8 cellular contexts compared by ENCODE assay signal in the genomic region with DNA sequence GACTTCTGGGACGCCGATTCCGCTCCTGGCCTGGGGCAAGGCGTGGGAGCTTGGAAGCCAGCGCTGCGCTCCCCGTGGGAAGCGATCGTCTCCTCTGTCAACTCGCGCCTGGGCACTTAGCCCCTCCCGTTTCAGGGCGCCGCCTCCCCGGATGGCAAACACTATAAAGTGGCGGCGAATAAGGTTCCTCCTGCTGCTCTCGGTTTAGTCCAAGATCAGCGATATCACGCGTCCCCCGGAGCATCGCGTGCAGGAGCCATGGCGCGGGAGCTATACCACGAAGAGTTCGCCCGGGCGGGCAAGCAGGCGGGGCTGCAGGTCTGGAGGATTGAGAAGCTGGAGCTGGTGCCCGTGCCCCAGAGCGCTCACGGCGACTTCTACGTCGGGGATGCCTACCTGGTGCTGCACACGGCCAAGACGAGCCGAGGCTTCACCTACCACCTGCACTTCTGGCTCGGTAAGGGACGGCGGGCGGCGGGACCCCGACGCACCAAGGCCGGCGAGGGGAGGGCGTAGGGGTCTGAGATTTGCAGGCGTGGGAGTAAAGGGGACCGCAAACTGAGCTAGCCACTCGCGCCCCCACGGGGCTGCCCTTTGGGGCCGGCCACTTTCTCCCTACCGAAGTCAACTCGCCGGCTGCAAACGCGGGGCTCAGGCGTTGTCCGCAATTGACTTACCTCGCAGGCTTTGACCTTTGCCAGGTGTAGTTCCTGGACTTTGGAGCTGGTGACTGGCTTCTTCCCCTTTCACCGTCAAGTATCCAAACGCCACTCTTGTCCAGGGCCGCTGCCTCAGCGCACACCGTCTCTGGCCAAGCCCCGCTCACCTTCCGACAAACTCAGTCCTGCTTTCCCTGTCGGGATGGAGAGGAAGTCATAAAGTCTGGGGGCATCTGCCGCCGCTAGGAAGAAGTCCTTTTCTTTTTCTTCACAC. TPM values are rescaled to one million over a fixed set of nuclear protein-coding genes. Genes with fewer than 3 reads are reported as not detected.
DNase-seq lines count a peak whose midpoint lies in the region; ATAC-seq lines count a peak whose summit lies in the region.

SCIN (plus strand) TSS at position 192 of the 933 bp plus-strand sequence; CDS start at position 259, 67 bp downstream.

- H3K4me3 Mint-ChIP-seq in activated T-helper 2 cell treated with anti-CD3 and anti-CD28 coated beads, Interferon-gamma antibody, Interleukin-2, Interleukin-4, amounts not matched to agents 10 μg/mL and 5 μg/mL and 100 μg/mL, durations not matched to agents 14 hours and 24 hours and 36 hours (ENCODE audit: low read depth) = peak within 1 kb of the TSS; percentile 69

- no peaks in the 10 kb centered on the region for H3K36me3 Mint-ChIP-seq in activated T-helper 2 cell treated with anti-CD3 and anti-CD28 coated beads, Interferon-gamma antibody, Interleukin-2, Interleukin-4, amounts not matched to agents 10 μg/mL and 5 μg/mL and 100 μg/mL, durations not matched to agents 14 hours and 24 hours and 36 hours (ENCODE audit: low read depth)

- ATAC-seq in GM18907 (IDR thresholded peaks at IDR 0.05; ENCODE audit: unreplicated experiment) = peak; percentile 49
- ATAC-seq in GM18519 (IDR thresholded peaks at IDR 0.05; ENCODE audit: low FRiP score, unreplicated experiment) = no peak

- peak; percentile 16 for DNase-seq in AG08396 (ENCODE audit: low spot score)
- peak; percentile 74 for DNase-seq in NCI-H2029 treated with DMSO at 0.1 percent for 48 hours (lab: John Stamatoyannopoulos, UW)
- no peak for DNase-seq in activated T-helper 2 cell treated with anti-CD3 and anti-CD28 coated beads, Interferon-gamma antibody, Interleukin-2, Interleukin-4, amounts not matched to agents 10 μg/mL and 5 μg/mL and 100 μg/mL, durations not matched to agents 14 hours and 24 hours and 36 hours (ENCODE audit: low spot score)
- DNase-seq in globus pallidus (ENCODE audit: low spot score) = peak; percentile 49
- peak in 32 of 56 donors; percentile 2 to 64 (median 36) for DNase-seq in nucleus accumbens (lab: John Stamatoyannopoulos, UW)
- DNase-seq in cortex of kidney (lab: John Stamatoyannopoulos, UW) = no peak

- intact Hi-C loops in activated T-helper 2 cell treated with anti-CD3 and anti-CD28 coated beads, Interferon-gamma antibody, Interleukin-2, Interleukin-4, amounts not matched to agents 10 μg/mL and 5 μg/mL and 100 μg/mL, durations not matched to agents 14 hours and 24 hours and 36 hours (cut with micrococcal nuclease) = no loop called here

- H3K27me3 Mint-ChIP-seq in activated T-helper 2 cell treated with anti-CD3 and anti-CD28 coated beads, Interferon-gamma antibody, Interleukin-2, Interleukin-4, amounts not matched to agents 10 μg/mL and 5 μg/mL and 100 μg/mL, durations not matched to agents 14 hours and 24 hours and 36 hours (ENCODE audit: low read depth) = peaks cover 55% of the 10 kb centered on the region

- H3K4me1 Mint-ChIP-seq in activated T-helper 2 cell treated with anti-CD3 and anti-CD28 coated beads, Interferon-gamma antibody, Interleukin-2, Interleukin-4, amounts not matched to agents 10 μg/mL and 5 μg/mL and 100 μg/mL, durations not matched to agents 14 hours and 24 hours and 36 hours (ENCODE audit: low read depth) = peaks cover 19% of the 10 kb centered on the region

- H3K9me3 Mint-ChIP-seq in activated T-helper 2 cell treated with anti-CD3 and anti-CD28 coated beads, Interferon-gamma antibody, Interleukin-2, Interleukin-4, amounts not matched to agents 10 μg/mL and 5 μg/mL and 100 μg/mL, durations not matched to agents 14 hours and 24 hours and 36 hours = no peaks in the 10 kb centered on the region

- H3K27ac Mint-ChIP-seq in activated T-helper 2 cell treated with anti-CD3 and anti-CD28 coated beads, Interferon-gamma antibody, Interleukin-2, Interleukin-4, amounts not matched to agents 10 μg/mL and 5 μg/mL and 100 μg/mL, durations not matched to agents 14 hours and 24 hours and 36 hours = no peak within 1 kb of the TSS

RNA-seq across cellular contexts. Expression of gene SCIN, which starts in this region (rescaled TPM):
- not detected in 2 replicates for total RNA-seq in activated T-helper 2 cell treated with anti-CD3 and anti-CD28 coated beads, Interferon-gamma antibody, Interleukin-2, Interleukin-4, amounts not matched to agents 10 μg/mL and 5 μg/mL and 100 μg/mL, durations not matched to agents 14 hours and 24 hours and 36 hours

Comparison
In these comparisons a context has a peak if more than half of its experiments do, and no peak if none do; other contexts are left out.
1. DNase-seq: peak in AG08396 (single experiment), NCI-H2029 treated with DMSO at 0.1 percent for 48 hours (single experiment), globus pallidus (single experiment) and nucleus accumbens (32 of 56); none in activated T-helper 2 cell treated with anti-CD3 and anti-CD28 coated beads, Interferon-gamma antibody, Interleukin-2, Interleukin-4, amounts not matched to agents 10 μg/mL and 5 μg/mL and 100 μg/mL, durations not matched to agents 14 hours and 24 hours and 36 hours (single experiment) and cortex of kidney (single experiment).